ENCODE assay signal across 1 cellular context in genomic region chr16:2251281-2252111, GRCh38.
A peak's percentile ranks its signal among the peaks of the same experiment; 100 is the strongest.
TF ChIP-seq lines count a peak whose summit lies in the region.

Gene ECI1 (minus strand): TSS chr16:2251587. CDS start chr16:2251566, 21 bp downstream.

TF ChIP-seq in HEK293, 187 proteins besides CTCF, POLR2A, EP300 and RAD21 (continued from another document and continues in another):
- TF ChIP-seq ZNF580 (tag by site-specific recombination; IDR thresholded peaks at IDR 0.05) (peak; percentile 44), ZNF274 (IDR thresholded peaks at IDR 0.05; ENCODE audit: low read length) (no peak), ZNF274 (tag by site-specific recombination; IDR thresholded peaks at IDR 0.05; ENCODE audit: borderline replicate concordance) (no peak), TRIM28 (IDR thresholded peaks at IDR 0.05; ENCODE audit: borderline replicate concordance, low read length) (peak; percentile 70; the same call in 1 of the 2 replicates), ZNF112 (tag by site-specific recombination; IDR thresholded peaks at IDR 0.05) (no peak), ZNF133 (tag by site-specific recombination; IDR thresholded peaks at IDR 0.05) (no peak), ZNF658 (tag by site-specific recombination; IDR thresholded peaks at IDR 0.05) (no peak), EGR2 (tag by site-specific recombination; IDR thresholded peaks at IDR 0.05; ENCODE audit: low read depth) (peak; percentile 80), ZNF768 (tag by site-specific recombination; IDR thresholded peaks at IDR 0.05) (peak; percentile 44; the same call in 1 of the 2 replicates), ZNF692 (tag by site-specific recombination; IDR thresholded peaks at IDR 0.05) (peak; percentile 86), ZNF146 (tag by site-specific recombination; IDR thresholded peaks at IDR 0.05) (no peak), OSR2 (tag by site-specific recombination; IDR thresholded peaks at IDR 0.05) (peak; percentile 95), ZNF280C (tag by site-specific recombination; IDR thresholded peaks at IDR 0.05) (no peak), ELK4 (IDR thresholded peaks at IDR 0.05; ENCODE audit: borderline replicate concordance, low read depth, low read length) (no peak; the same call in 1 of the 2 replicates), ZNF501 (tag by site-specific recombination; IDR thresholded peaks at IDR 0.05) (peak; percentile 73), ZNF792 (tag by site-specific recombination; IDR thresholded peaks at IDR 0.05) (0 out of 2 replicates have a peak, but pooled peaks have one; percentile 13), ZNF449 (tag by site-specific recombination; IDR thresholded peaks at IDR 0.05) (peak; percentile 63; the same call in 1 of the 2 replicates), ZNF398 (tag by site-specific recombination; IDR thresholded peaks at IDR 0.05) (peak; percentile 22; the same call in 1 of the 2 replicates), ZNF776 (tag by site-specific recombination; IDR thresholded peaks at IDR 0.05; ENCODE audit: borderline replicate concordance) (no peak), ZNF560 (tag by site-specific recombination; IDR thresholded peaks at IDR 0.05; ENCODE audit: borderline replicate concordance) (no peak), ZNF132 (tag by site-specific recombination; IDR thresholded peaks at IDR 0.05; ENCODE audit: borderline replicate concordance) (no peak), GLI2 (tag by site-specific recombination; IDR thresholded peaks at IDR 0.05; ENCODE audit: borderline replicate concordance, low read depth) (no peak), ZNF561 (tag by site-specific recombination; IDR thresholded peaks at IDR 0.05; ENCODE audit: borderline replicate concordance) (peak; percentile 99), ZNF596 (tag by site-specific recombination; IDR thresholded peaks at IDR 0.05) (peak; percentile 44; the same call in 1 of the 2 replicates), ZBTB44 (tag by site-specific recombination; IDR thresholded peaks at IDR 0.05) (peak; percentile 62), ZNF629 (tag by site-specific recombination; IDR thresholded peaks at IDR 0.05) (peak; percentile 76), ZIC2 (tag by site-specific recombination; IDR thresholded peaks at IDR 0.05) (peak; percentile 94), ZNF121 (tag by site-specific recombination; IDR thresholded peaks at IDR 0.05) (peak; percentile 91), ZSCAN4 (tag by site-specific recombination; IDR thresholded peaks at IDR 0.05) (peak; percentile 27; the same call in 1 of the 2 replicates), ZBTB20 (tag by site-specific recombination; IDR thresholded peaks at IDR 0.05) (peak; percentile 94), ZBTB7A (tag by site-specific recombination; IDR thresholded peaks at IDR 0.05; ENCODE audit: low read depth) (peak; percentile 88), ZNF350 (tag by site-specific recombination; IDR thresholded peaks at IDR 0.05) (no peak), ZNF530 (tag by site-specific recombination; IDR thresholded peaks at IDR 0.05; ENCODE audit: low read depth) (no peak), ZNF148 (tag by site-specific recombination; IDR thresholded peaks at IDR 0.05; ENCODE audit: borderline replicate concordance) (no peak), ZNF701 (tag by site-specific recombination; IDR thresholded peaks at IDR 0.05) (no peak), ZNF335 (tag by site-specific recombination; conservative IDR thresholded peaks at IDR 0.05) (peak; percentile 77), PBX3 (CRISPR knock-in tag; IDR thresholded peaks at IDR 0.05) (0 out of 2 replicates have a peak, but pooled peaks have one; percentile 66), ZNF202 (tag by site-specific recombination; IDR thresholded peaks at IDR 0.05; ENCODE audit: borderline replicate concordance) (no peak), ZNF2 (tag by site-specific recombination; IDR thresholded peaks at IDR 0.05) (peak; percentile 95), KLF17 (tag by site-specific recombination; IDR thresholded peaks at IDR 0.05) (peak; percentile 92), ZXDB (tag by site-specific recombination; IDR thresholded peaks at IDR 0.05) (peak; percentile 94), ZNF223 (tag by site-specific recombination; IDR thresholded peaks at IDR 0.05) (peak; percentile 99), ZNF423 (tag by site-specific recombination; IDR thresholded peaks at IDR 0.05) (no peak), ZNF394 (tag by site-specific recombination; IDR thresholded peaks at IDR 0.05; ENCODE audit: borderline replicate concordance) (peak; percentile 59; the same call in 1 of the 2 replicates), MYNN (tag by site-specific recombination; IDR thresholded peaks at IDR 0.05; ENCODE audit: borderline replicate concordance) (no peak), KLF1 (tag by site-specific recombination; IDR thresholded peaks at IDR 0.05) (peak; percentile 87), ZNF747 (tag by site-specific recombination; IDR thresholded peaks at IDR 0.05) (no peak), ZBTB21 (tag by site-specific recombination; IDR thresholded peaks at IDR 0.05) (no peak)
